Comparison of ENCODE assay signal across 1 cellular context in genomic region chr19:49581007-49581508, GRCh38.
TF ChIP-seq lines count a peak whose summit lies in the region.

PRRG2 (plus strand) TSS chr19:49581316; CDS start chr19:49583220, 1,904 bp downstream.

TF ChIP-seq in SK-N-SH treated with all-trans-retinoic acid at 6 μM for 48 hours, 23 proteins besides CTCF, POLR2A, EP300 and RAD21 (continued from another document):
- TF ChIP-seq, protein P1, sequence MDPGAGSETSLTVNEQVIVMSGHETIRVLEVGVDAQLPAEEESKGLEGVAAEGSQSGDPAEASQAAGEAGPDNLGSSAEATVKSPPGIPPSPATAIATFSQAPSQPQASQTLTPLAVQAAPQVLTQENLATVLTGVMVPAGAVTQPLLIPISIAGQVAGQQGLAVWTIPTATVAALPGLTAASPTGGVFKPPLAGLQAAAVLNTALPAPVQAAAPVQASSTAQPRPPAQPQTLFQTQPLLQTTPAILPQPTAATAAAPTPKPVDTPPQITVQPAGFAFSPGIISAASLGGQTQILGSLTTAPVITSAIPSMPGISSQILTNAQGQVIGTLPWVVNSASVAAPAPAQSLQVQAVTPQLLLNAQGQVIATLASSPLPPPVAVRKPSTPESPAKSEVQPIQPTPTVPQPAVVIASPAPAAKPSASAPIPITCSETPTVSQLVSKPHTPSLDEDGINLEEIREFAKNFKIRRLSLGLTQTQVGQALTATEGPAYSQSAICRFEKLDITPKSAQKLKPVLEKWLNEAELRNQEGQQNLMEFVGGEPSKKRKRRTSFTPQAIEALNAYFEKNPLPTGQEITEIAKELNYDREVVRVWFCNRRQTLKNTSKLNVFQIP (CRISPR knock-in tag; IDR thresholded peaks at IDR 0.05; ENCODE audit: borderline replicate concordance, low read depth): no peak
- TF ChIP-seq GLIS3 (CRISPR knock-in tag; IDR thresholded peaks at IDR 0.05) (no peak), ZFP30 (CRISPR knock-in tag; IDR thresholded peaks at IDR 0.05) (no peak)
TF ChIP-seq in SK-N-SH treated with all-trans-retinoic acid at 6 μM for 48 hours: peak in this region for 0.
